ENCODE assay signal across 22 cellular contexts in genomic region chr5:67266654-67267350, GRCh38.
A peak's percentile ranks its signal among the peaks of the same experiment; 100 is the strongest.
DNase-seq lines count a peak whose midpoint lies in the region; ATAC-seq, FAIRE-seq and TF ChIP-seq lines count a peak whose summit lies in the region.
"Had no signal": no experiment of that assay in that cellular context is flagged by ENCODE, and none has a peak within 500 bp of the region (broad histone marks: within the 10 kb centered on the region; RNA-seq: fewer than 3 reads in every experiment).

No MANE protein-coding gene starts in this region.

- no peak overlapping the region for H3K9ac ChIP-seq in parathyroid adenoma

- FAIRE-seq in D721Med (lab: Jason Lieb, UNC): no peak
- FAIRE-seq: GM12892, H1, small intestine had no signal

- WGBS in esophagus muscularis mucosa: 94% methylated on average over 6 of the region's 6 CpGs
- 92 to 94% methylated on average over 6 of the region's 6 CpGs for WGBS in tibial nerve, 2 donors

- no peaks in the 10 kb centered on the region for H3K27me3 ChIP-seq in esophagus muscularis mucosa
- H3K27me3 ChIP-seq in parathyroid adenoma (ENCODE audit: control insufficient read depth, insufficient read depth, low read length): no peaks in the 10 kb centered on the region
- H3K27me3 ChIP-seq in tibial nerve: no peaks in the 10 kb centered on the region
- H3K27me3 ChIP-seq: SJSA1 had no signal

- CTCF ChIA-PET in RWPE1 (lab: Yijun Ruan, JAX): interaction anchor here (0.5 to 0.6 kb wide), 2 partner anchors 66 to 807 kb away, joined by 3 to 6 read pairs; no protein-coding TSS in a partner anchor

- TF ChIP-seq EP300 in esophagus muscularis mucosa (IDR thresholded peaks at IDR 0.05): no peak
- no peak for TF ChIP-seq EP300 in tibial nerve (IDR thresholded peaks at IDR 0.05)

- no peak for ATAC-seq in HG03521 (IDR thresholded peaks at IDR 0.05; ENCODE audit: unreplicated experiment)
- ATAC-seq: stimulated activated naive CD8-positive, alpha-beta T cell treated with anti-CD3 and anti-CD28 coated beads, Interleukin-15, Interleukin-2, amounts not matched to agents 100 U/mL and 50 U/mL, for 24 hours; T-helper 17 cell had no signal

- no peak for DNase-seq in RWPE1 (ENCODE audit: low spot score)
- peak; percentile 31 for DNase-seq in esophagus muscularis mucosa (ENCODE audit: extremely low spot score)
- no peak for DNase-seq in tibial nerve (ENCODE audit: low spot score in 2 of 2)
- DNase-seq in D721Med (ENCODE audit: insufficient read length, low spot score): no peak
- no peak for DNase-seq in CD1c-positive myeloid dendritic cell (ENCODE audit: extremely low spot score)
- DNase-seq in activated CD8-positive, alpha-beta memory T cell treated with anti-CD3 and anti-CD28 coated beads for 24 hours: no peak
- DNase-seq: activated CD8-positive, alpha-beta memory T cell treated with anti-CD3 and anti-CD28 coated beads, Interleukin-2, amount 50 U/mL, for 48 hours; AML-193; DMS79; islet precursor cell; NCI-H1048; NCI-H187 treated with DMSO at 0.1 percent for 48 hours; NCI-H82; stimulated activated CD4-positive, alpha-beta T cell treated with anti-CD3 and anti-CD28 coated beads, Interleukin-2, amount 100 ng/mL, for 48 hours; stimulated activated naive CD8-positive, alpha-beta T cell treated with anti-CD3 and anti-CD28 coated beads, Interleukin-15, Interleukin-2, amounts not matched to agents 100 U/mL and 50 U/mL, for 24 hours; T-helper 17 cell had no signal

- TF ChIP-seq POLR2A in esophagus muscularis mucosa (IDR thresholded peaks at IDR 0.05; ENCODE audit: low read depth) (no peak), tibial nerve (IDR thresholded peaks at IDR 0.05) (no peak)

- intact Hi-C loops in esophagus muscularis mucosa (cut with DNase I): loop anchor here (5.0 kb wide), 1 partner anchor 425 kb away; no protein-coding TSS in a partner anchor

- H3K4me3 ChIP-seq in esophagus muscularis mucosa (no peak overlapping the region), parathyroid adenoma (ENCODE audit: low read depth, low read length) (no peak overlapping the region), tibial nerve (no peak overlapping the region)
- H3K4me3 ChIP-seq: SJSA1 had no signal

- H3K79me2 ChIP-seq in parathyroid adenoma: no peaks in the 10 kb centered on the region

- TF ChIP-seq CTCF in RWPE1 (conservative IDR thresholded peaks at IDR 0.05; ENCODE audit: low read depth) (no peak), esophagus muscularis mucosa (IDR thresholded peaks at IDR 0.05) (no peak), parathyroid adenoma (IDR thresholded peaks at IDR 0.05) (no peak), tibial nerve (IDR thresholded peaks at IDR 0.05) (no peak), D721Med (IDR thresholded peaks at IDR 0.05; ENCODE audit: insufficient read depth, missing control alignments) (no peak)

- H3K4me1 ChIP-seq in esophagus muscularis mucosa (peaks cover 30 to 90% (median 80%) of the 10 kb centered on the region in 4 donors), parathyroid adenoma (peaks cover 63% of the 10 kb centered on the region), tibial nerve (peaks cover 6 to 72% (median 44%) of the 10 kb centered on the region in 4 donors)

- no peak overlapping the region for H2AFZ ChIP-seq in parathyroid adenoma

- H3K36me3 ChIP-seq in esophagus muscularis mucosa (no peaks in the 10 kb centered on the region), parathyroid adenoma (ENCODE audit: control insufficient read depth, insufficient read depth, low read length) (no peaks in the 10 kb centered on the region), tibial nerve (no peaks in the 10 kb centered on the region)
- H3K36me3 ChIP-seq: SJSA1 had no signal

- POLR2A ChIA-PET in RWPE1 (lab: Yijun Ruan, JAX; ENCODE audit: low non-redundant PET): no interaction called here

- H3K9me3 ChIP-seq in esophagus muscularis mucosa (no peaks in the 10 kb centered on the region), parathyroid adenoma (ENCODE audit: control insufficient read depth, low read length) (no peaks in the 10 kb centered on the region), tibial nerve (no peaks in the 10 kb centered on the region)
- H3K9me3 ChIP-seq: SJSA1 had no signal

- H3K27ac ChIP-seq in RWPE1: peak overlapping the region; percentile 100
- H3K27ac ChIP-seq in esophagus muscularis mucosa (replicated peaks in 1 of 4): peak overlapping the region; percentile 88 to 92 (median 90)
- H3K27ac ChIP-seq in parathyroid adenoma: peak overlapping the region; percentile 95
- H3K27ac ChIP-seq in tibial nerve: peak overlapping the region; percentile 81 to 99 (median 98)
- H3K27ac ChIP-seq: SJSA1 had no signal

- H3K4me2 ChIP-seq in parathyroid adenoma (ENCODE audit: low read length): no peak overlapping the region
